ENCODE assay signal across 17 cellular contexts in genomic region chr14:39350866-39351265, GRCh38.
DNase-seq lines count a peak whose midpoint lies in the region; ATAC-seq, FAIRE-seq and TF ChIP-seq lines count a peak whose summit lies in the region.
"Had no signal": no experiment of that assay in that cellular context is flagged by ENCODE, and none has a peak within 500 bp of the region (broad histone marks: within the 10 kb centered on the region; RNA-seq: fewer than 3 reads in every experiment).

No MANE protein-coding gene starts in this region.

- no peak for TF ChIP-seq CTCF in A549 (IDR thresholded peaks at IDR 0.05)
- no peak for TF ChIP-seq CTCF in progenitor cell of endocrine pancreas (IDR thresholded peaks at IDR 0.05; ENCODE audit: unreplicated experiment)

- H3K4me1 ChIP-seq in A549 (no peaks in the 10 kb centered on the region), Karpas-422 (ENCODE audit: low read length) (no peaks in the 10 kb centered on the region)
- H3K4me1 ChIP-seq: BE2C had no signal

- H3K4me3 Mint-ChIP-seq in activated CD4-positive, alpha-beta T cell treated with anti-CD3 and anti-CD28 coated beads for 36 hours, result no peak overlapping the region
- no peak overlapping the region for H3K4me3 Mint-ChIP-seq in progenitor cell of endocrine pancreas (ENCODE audit: low read depth)
- H3K4me3 Mint-ChIP-seq: CD4-positive, CD25-positive, alpha-beta regulatory T cell; CD8-positive, alpha-beta memory T cell; GM23338 had no signal

- H3K4me3 ChIP-seq in A549, result no peak overlapping the region
- H3K4me3 ChIP-seq in Karpas-422 (ENCODE audit: low read length), result no peak overlapping the region
- H3K4me3 ChIP-seq: GM23338 had no signal

- H3K4me2 ChIP-seq in A549 (no peak overlapping the region), Karpas-422 (ENCODE audit: low read depth, low read length, poor library complexity, severe bottlenecking) (no peak overlapping the region)
- H3K4me2 ChIP-seq: GM23338 had no signal

- H3K4me1 Mint-ChIP-seq in activated CD4-positive, alpha-beta T cell treated with anti-CD3 and anti-CD28 coated beads for 36 hours, result peaks cover 6% of the 10 kb centered on the region
- H3K4me1 Mint-ChIP-seq in progenitor cell of endocrine pancreas (ENCODE audit: low read depth), result peaks cover 3% of the 10 kb centered on the region
- H3K4me1 Mint-ChIP-seq: GM23338 had no signal

- H2AFZ ChIP-seq in Karpas-422 (ENCODE audit: low read length), result no peak overlapping the region
- H2AFZ ChIP-seq: GM23338 had no signal

- CTCF ChIA-PET in activated CD4-positive, alpha-beta T cell treated with anti-CD3 and anti-CD28 coated beads for 36 hours (lab: Charles Lee), result no interaction called here
- CTCF ChIA-PET in A549 (lab: Yijun Ruan, JAX), result interaction anchor here (1.1 kb wide), 1 partner anchor 26 kb away, joined by 3 read pairs; no protein-coding TSS in a partner anchor

- H3K27ac Mint-ChIP-seq in activated CD4-positive, alpha-beta T cell treated with anti-CD3 and anti-CD28 coated beads for 36 hours, result peak overlapping the region; percentile 15
- peak overlapping the region; percentile 86 for H3K27ac Mint-ChIP-seq in progenitor cell of endocrine pancreas
- H3K27ac Mint-ChIP-seq: CD4-positive, CD25-positive, alpha-beta regulatory T cell; GM23338 had no signal

- POLR2A ChIA-PET in activated CD4-positive, alpha-beta T cell treated with anti-CD3 and anti-CD28 coated beads for 36 hours (lab: Charles Lee), result no interaction called here
- POLR2A ChIA-PET in A549 (lab: Yijun Ruan, JAX), result no interaction called here

- intact Hi-C loops in activated CD4-positive, alpha-beta T cell treated with anti-CD3 and anti-CD28 coated beads for 36 hours (cut with DNase I, micrococcal nuclease), result no loop called here

- no peak for TF ChIP-seq EP300 in A549 (IDR thresholded peaks at IDR 0.05)

- peaks cover 39% of the 10 kb centered on the region for H3K36me3 ChIP-seq in Karpas-422 (ENCODE audit: insufficient read depth, low read length)
- H3K36me3 ChIP-seq: BE2C had no signal

- H3K27me3 Mint-ChIP-seq in activated CD4-positive, alpha-beta T cell treated with anti-CD3 and anti-CD28 coated beads for 36 hours, result no peaks in the 10 kb centered on the region
- no peaks in the 10 kb centered on the region for H3K27me3 Mint-ChIP-seq in progenitor cell of endocrine pancreas
- H3K27me3 Mint-ChIP-seq: CD4-positive, CD25-positive, alpha-beta regulatory T cell; CD8-positive, alpha-beta memory T cell had no signal

- FAIRE-seq in A549 (lab: Jason Lieb, UNC), result no peak
- FAIRE-seq: GM12892 had no signal

- H4K20me1 ChIP-seq in Karpas-422 (ENCODE audit: insufficient read depth, low read depth, low read length), result no peaks in the 10 kb centered on the region

- H3K36me3 Mint-ChIP-seq in activated CD4-positive, alpha-beta T cell treated with anti-CD3 and anti-CD28 coated beads for 36 hours (ENCODE audit: low read depth), result peaks cover 39% of the 10 kb centered on the region
- H3K36me3 Mint-ChIP-seq in progenitor cell of endocrine pancreas (ENCODE audit: insufficient read depth), result peaks cover 34% of the 10 kb centered on the region

- no peak overlapping the region for H3K9ac ChIP-seq in Karpas-422 (ENCODE audit: low read length)

- H3K9me3 ChIP-seq in A549 (peaks cover 8% of the 10 kb centered on the region; the same call in 2 of the 3 replicates), Karpas-422 (ENCODE audit: low read length) (peaks cover 7% of the 10 kb centered on the region; the same call in 1 of the 2 replicates)
- H3K9me3 ChIP-seq: BE2C had no signal

- peaks cover 7% of the 10 kb centered on the region; the same call in 1 of the 2 replicates for H3K79me2 ChIP-seq in Karpas-422 (ENCODE audit: low read length)

- no peaks in the 10 kb centered on the region for H3K9me2 ChIP-seq in Karpas-422 (replicated peaks; ENCODE audit: insufficient read depth, low read length)

- H3K27ac ChIP-seq in A549 (no peak overlapping the region), Karpas-422 (ENCODE audit: low read length) (no peak overlapping the region)

- no peaks in the 10 kb centered on the region for H3K27me3 ChIP-seq in Karpas-422 (ENCODE audit: low read length)
- H3K27me3 ChIP-seq: BE2C had no signal

- no peak for TF ChIP-seq POLR2A in A549 (IDR thresholded peaks at IDR 0.05; ENCODE audit: low read length)

- peaks cover 6% of the 10 kb centered on the region for H3K9me3 Mint-ChIP-seq in activated CD4-positive, alpha-beta T cell treated with anti-CD3 and anti-CD28 coated beads for 36 hours (ENCODE audit: low read depth)
- H3K9me3 Mint-ChIP-seq in progenitor cell of endocrine pancreas (ENCODE audit: low read depth), result peaks cover 14% of the 10 kb centered on the region

- no peak for ATAC-seq in activated CD4-positive, alpha-beta T cell treated with anti-CD3 and anti-CD28 coated beads for 36 hours
- ATAC-seq in A549 (no peak), HG03139 (IDR thresholded peaks at IDR 0.05; ENCODE audit: unreplicated experiment) (no peak)
- ATAC-seq: GM23338 had no signal

- TF ChIP-seq RAD21 in A549 (conservative IDR thresholded peaks at IDR 0.05 in 1 of 2, IDR thresholded peaks at IDR 0.05 in 1 of 2), result no peak

- no peak for DNase-seq in activated CD4-positive, alpha-beta T cell treated with anti-CD3 and anti-CD28 coated beads for 36 hours
- no peak for DNase-seq in activated CD4-positive, alpha-beta T cell treated with anti-CD3 and anti-CD28 coated beads for 4 hours
- DNase-seq in A549 (ENCODE audit: low read depth in 1 of 2, low spot score in 1 of 2) (no peak), Karpas-422 (peak; percentile 38), progenitor cell of endocrine pancreas (ENCODE audit: low spot score, unreplicated experiment) (no peak), NCI-H2081 treated with DMSO at 0.1 percent for 48 hours (lab: John Stamatoyannopoulos, UW) (no peak)
- DNase-seq: 8988T; BE2C; C1 segment of cervical spinal cord; CD4-positive, CD25-positive, alpha-beta regulatory T cell; CD8-positive, alpha-beta memory T cell; COR-L47; GDM1; H7 had no signal

- WGBS in A549 (ENCODE audit: missing lambda C conversion rate), result 87% methylated on average over 3 of the region's 3 CpGs

TF ChIP-seq in A549, 52 proteins besides CTCF, POLR2A, EP300 and RAD21:
- TF ChIP-seq POLR2AphosphoS2 (conservative IDR thresholded peaks at IDR 0.05; ENCODE audit: low read length), result no peak
- no peak for TF ChIP-seq E2F6 (IDR thresholded peaks at IDR 0.05; ENCODE audit: borderline replicate concordance, low read depth)
- TF ChIP-seq HOXB5 (CRISPR knock-in tag; IDR thresholded peaks at IDR 0.05), result no peak
- peak; percentile 23 for TF ChIP-seq MAFK (IDR thresholded peaks at IDR 0.05; ENCODE audit: partially characterized antibody)
- no peak for TF ChIP-seq JUN (IDR thresholded peaks at IDR 0.05)
- no peak for TF ChIP-seq MAX (IDR thresholded peaks at IDR 0.05)
